9 cellular contexts compared by ENCODE assay signal in the genomic region with DNA sequence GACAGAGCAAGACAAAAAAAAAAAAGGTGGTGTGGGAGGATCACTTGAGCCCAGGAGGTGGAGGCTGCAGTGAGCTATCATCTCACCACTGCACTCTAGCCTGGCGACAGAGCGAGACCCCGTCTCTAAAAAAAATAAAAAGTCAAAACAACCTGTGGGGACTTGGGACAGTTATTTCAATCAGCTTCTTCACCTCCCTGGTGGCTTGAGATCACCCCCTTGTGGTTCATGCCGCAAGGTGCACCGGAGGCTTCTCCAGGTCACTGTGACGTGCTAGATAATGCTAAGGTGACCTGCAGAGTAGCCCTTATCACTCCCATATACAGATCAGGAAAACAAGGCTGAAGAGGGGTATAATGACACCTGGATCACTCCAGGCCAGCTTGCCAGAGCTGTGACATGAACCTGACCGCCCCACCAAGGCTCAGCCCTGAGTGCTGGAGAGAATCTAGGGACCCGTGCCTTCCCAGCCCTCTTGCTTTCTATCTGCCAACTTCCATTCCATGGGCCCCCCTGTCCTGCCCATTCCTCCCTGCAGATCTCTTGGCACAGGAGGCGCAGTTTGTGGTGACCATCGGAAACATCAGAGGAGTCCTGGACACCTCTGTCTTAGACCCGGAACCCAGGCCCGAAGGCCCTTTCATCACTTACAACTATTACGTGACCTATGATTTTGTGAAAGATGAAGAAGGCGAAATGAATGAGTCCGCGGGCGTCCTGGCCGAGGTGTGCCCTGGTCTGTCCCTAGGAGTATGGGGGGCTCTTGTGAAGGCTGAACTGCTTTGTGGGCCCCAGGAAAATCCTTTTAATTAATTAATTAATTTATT. TPM values are rescaled to one million over a fixed set of nuclear protein-coding genes. Genes with fewer than 3 reads are reported as not detected.
DNase-seq lines count a peak whose midpoint lies in the region; ATAC-seq and TF ChIP-seq lines count a peak whose summit lies in the region.
"Had no signal": no experiment of that assay in that cellular context is flagged by ENCODE, and none has a peak within 500 bp of the region (broad histone marks: within the 10 kb centered on the region; RNA-seq: fewer than 3 reads in every experiment).

No MANE protein-coding gene starts in this region.

- H3K27ac ChIP-seq in tibial nerve: no peak overlapping the region

- peaks cover 19% of the 10 kb centered on the region for H3K9me3 Mint-ChIP-seq in nephron progenitor cell

- no peak for TF ChIP-seq EP300 in tibial nerve (IDR thresholded peaks at IDR 0.05)

- peaks cover 6% of the 10 kb centered on the region for H3K27me3 Mint-ChIP-seq in nephron progenitor cell (ENCODE audit: low read depth, poor library complexity)

- TF ChIP-seq POLR2A in tibial nerve (IDR thresholded peaks at IDR 0.05): no peak

- no peaks in the 10 kb centered on the region for H3K36me3 ChIP-seq in BE2C
- H3K36me3 ChIP-seq in tibial nerve: no peaks in the 10 kb centered on the region

- H3K27ac Mint-ChIP-seq in nephron progenitor cell: no peak overlapping the region

- peaks cover 12% of the 10 kb centered on the region for H3K36me3 Mint-ChIP-seq in nephron progenitor cell (ENCODE audit: low read depth)

- no peaks in the 10 kb centered on the region; the same call in 1 of the 2 replicates for H3K4me1 ChIP-seq in BE2C
- H3K4me1 ChIP-seq in tibial nerve: no peaks in the 10 kb centered on the region

- H3K4me3 Mint-ChIP-seq in nephron progenitor cell: no peak overlapping the region

- no peak overlapping the region for H3K4me3 ChIP-seq in BE2C (ENCODE audit: low read depth, low read length)
- H3K4me3 ChIP-seq in epithelial cell of proximal tubule (ENCODE audit: low read depth, low read length): no peak overlapping the region
- no peak overlapping the region for H3K4me3 ChIP-seq in tibial nerve

- H3K27me3 ChIP-seq in BE2C (no peaks in the 10 kb centered on the region), tibial nerve (peaks cover 0 to 13% of the 10 kb centered on the region in 2 donors)

- H3K9me3 ChIP-seq in BE2C: no peaks in the 10 kb centered on the region
- peaks cover 0 to 14% (median 1%) of the 10 kb centered on the region in 4 donors for H3K9me3 ChIP-seq in tibial nerve

- 67 to 69% methylated on average over 18 of the region's 18 CpGs for WGBS in tibial nerve, 2 donors

- ATAC-seq in GM19372 (IDR thresholded peaks at IDR 0.05; ENCODE audit: low read depth, unreplicated experiment) (peak; percentile 62), GM21825 (IDR thresholded peaks at IDR 0.05; ENCODE audit: unreplicated experiment) (no peak)

- H3K4me1 Mint-ChIP-seq in nephron progenitor cell: peaks cover 36% of the 10 kb centered on the region

- peak; percentile 74 for DNase-seq in BE2C
- peak; percentile 29 for DNase-seq in NCI-H748 treated with DMSO at 0.1 percent for 48 hours (lab: John Stamatoyannopoulos, UW)
- DNase-seq in activated CD8-positive, alpha-beta memory T cell treated with anti-CD3 and anti-CD28 coated beads for 24 hours: peak; percentile 87
- no peak for DNase-seq in epithelial cell of proximal tubule (ENCODE audit: low read depth)
- DNase-seq in nephron progenitor cell: peak; percentile 75
- no peak for DNase-seq in tibial nerve (ENCODE audit: low spot score in 2 of 2)

- TF ChIP-seq CTCF in BE2C (IDR thresholded peaks at IDR 0.05; ENCODE audit: low read depth, low read length) (peak; percentile 97), epithelial cell of proximal tubule (conservative IDR thresholded peaks at IDR 0.05; ENCODE audit: low read depth, low read length) (peak; percentile 95), nephron progenitor cell (IDR thresholded peaks at IDR 0.05) (peak; percentile 73), tibial nerve (IDR thresholded peaks at IDR 0.05) (peak in 3 of 5 experiments; percentile 18 to 65 (median 24))

RNA-seq across cellular contexts. Expression of a gene that starts 8.1 kb away (rescaled TPM):
- polyA plus RNA-seq in BE2C (2012; ENCODE audit: insufficient read depth, insufficient read length, low read depth): 4.2 TPM
- 2.5 TPM in 1 of 2 replicates, not detected in the other for total RNA-seq in epithelial cell of proximal tubule
- total RNA-seq in tibial nerve: 1 to 10 TPM in 1 of 4 donors, not detected in 3; 1.3 TPM

RNA-seq across cellular contexts. Expression of a gene that starts 12.5 kb away (rescaled TPM):
- 54.6 TPM for polyA plus RNA-seq in BE2C (2012; ENCODE audit: insufficient read depth, insufficient read length, low read depth)
- total RNA-seq in epithelial cell of proximal tubule (0.58 and 1.4 TPM in 2 replicates), tibial nerve (under 1 TPM in 1 of 4 donors, not detected in 3; 0.30 TPM)
- total RNA-seq: subcutaneous adipose tissue had no signal

RNA-seq across cellular contexts. Expression of a gene that starts 17.0 kb away (rescaled TPM):
- not detected for polyA plus RNA-seq in BE2C (2012; ENCODE audit: insufficient read depth, insufficient read length, low read depth)
- total RNA-seq in epithelial cell of proximal tubule: not detected in 2 replicates
- not detected for total RNA-seq in tibial nerve
- total RNA-seq: subcutaneous adipose tissue had no signal

RNA-seq across cellular contexts. Expression of a gene that starts 34.8 kb away (rescaled TPM):
- polyA plus RNA-seq in BE2C (2012; ENCODE audit: insufficient read depth, insufficient read length, low read depth): 182 TPM
- total RNA-seq in epithelial cell of proximal tubule (92.6 and 123 TPM in 2 replicates), tibial nerve (10 to 100 TPM; 40.8 to 52.5 (median 42.5) TPM)

Comparison
In these comparisons a context has a peak if more than half of its experiments do, and no peak if none do; other contexts are left out.
1. DNase-seq: peak in BE2C (single experiment), NCI-H748 treated with DMSO at 0.1 percent for 48 hours (single experiment), activated CD8-positive, alpha-beta memory T cell treated with anti-CD3 and anti-CD28 coated beads for 24 hours (single experiment) and nephron progenitor cell (single experiment); none in epithelial cell of proximal tubule (single experiment) and tibial nerve (0 of 2).
2. CTCF ChIP-seq: peak in every context shown above with its lines; median percentile 97 in BE2C; 95 in epithelial cell of proximal tubule; 73 in nephron progenitor cell; 24 in tibial nerve.